ENCODE assay signal across 21 cellular contexts in the genomic region with DNA sequence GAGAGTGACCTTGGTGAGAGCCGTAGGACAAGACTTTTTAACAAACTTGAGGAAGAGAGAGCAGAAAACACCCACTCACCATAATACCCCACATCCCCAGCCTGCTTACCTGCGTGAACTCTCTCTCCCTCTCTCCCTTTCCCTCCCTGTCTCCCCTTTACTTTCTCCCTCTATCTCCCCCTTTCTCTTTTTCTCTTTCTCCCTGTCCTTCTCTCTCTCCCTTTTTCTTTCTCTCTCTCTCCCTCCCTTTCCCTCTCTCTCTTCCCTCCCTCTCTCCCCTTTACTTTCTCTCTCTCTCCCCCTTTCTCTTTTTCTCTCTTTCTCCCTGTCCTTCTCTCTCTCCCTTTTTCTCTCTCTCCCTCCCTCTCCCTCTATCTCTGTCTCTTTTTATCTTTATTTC.
DNase-seq lines count a peak whose midpoint lies in the region; ATAC-seq, FAIRE-seq and TF ChIP-seq lines count a peak whose summit lies in the region.
"Had no signal": no experiment of that assay in that cellular context is flagged by ENCODE, and none has a peak within 500 bp of the region (broad histone marks: within the 10 kb centered on the region; RNA-seq: fewer than 3 reads in every experiment).

No MANE protein-coding gene starts in this region.

- FAIRE-seq in A549 (lab: Jason Lieb, UNC) (no peak), H1 (lab: Jason Lieb, UNC) (no peak), HepG2 (lab: Jason Lieb, UNC) (no peak)
- FAIRE-seq: G401.6, GM12891 had no signal

- H4K91ac ChIP-seq in H1 (replicated peaks; ENCODE audit: insufficient read length, low read length) = no peak overlapping the region

- 4% methylated on average over 2 of the region's 2 CpGs for WGBS in A549 (ENCODE audit: missing lambda C conversion rate)
- 82% methylated on average over 2 of the region's 2 CpGs; no CpG with 5 or more reads in 1 of the 2 experiments for WGBS in H1 (ENCODE audit: extremely low coverage in 1 of 2, insufficient coverage in 1 of 2, insufficient read length in 1 of 2, insufficient replicate concordance in 2 of 2, low coverage in 1 of 2, low lambda C conversion rate in 2 of 2, missing lambda C conversion rate in 1 of 2), 2 experiments
- WGBS in HepG2 (ENCODE audit: low lambda C conversion rate) = 29% methylated on average over 2 of the region's 2 CpGs

- ATAC-seq in A549 = no peak
- ATAC-seq in HepG2 = no peak

- CTCF ChIA-PET in A549 (lab: Yijun Ruan, JAX) = no interaction called here
- CTCF ChIA-PET in HEK293 (lab: Yijun Ruan, JAX) = no interaction called here
- CTCF ChIA-PET in H1 (lab: Charles Lee; ENCODE audit: partially characterized antibody) = no interaction called here
- CTCF ChIA-PET in HepG2 (lab: Yijun Ruan, JAX; ENCODE audit: low intra/inter-chr PET ratio, low total read pairs) = no interaction called here

- H3K9me3 ChIP-seq in A549 (peaks cover 28% of the 10 kb centered on the region), HEK293 (ENCODE audit: control insufficient read depth, insufficient read depth, low read depth, low read length) (no peaks in the 10 kb centered on the region), H1 (ENCODE audit: insufficient read depth in 2 of 2, low read depth in 1 of 2, low read length in 1 of 2) (peaks cover 0 to 3% of the 10 kb centered on the region in 2 experiments; a peak in 1 of 4 replicates), HepG2 (ENCODE audit: low read length) (peaks cover 44% of the 10 kb centered on the region)
- H3K9me3 ChIP-seq: BE2C had no signal

- H4K5ac ChIP-seq in H1 (ENCODE audit: insufficient read length, low read depth, low read length) = no peak overlapping the region

- H2BK120ac ChIP-seq in H1 (replicated peaks; ENCODE audit: low read depth, low read length) = no peak overlapping the region

- H3K23me2 ChIP-seq in H1 (ENCODE audit: low read depth, low read length) = peaks cover 3% of the 10 kb centered on the region; the same call in 1 of the 2 replicates

- H3K18ac ChIP-seq in H1 (ENCODE audit: extremely low read depth, low read length) = no peak overlapping the region

- H2AFZ ChIP-seq in H1 (ENCODE audit: low read length) (peak overlapping the region; percentile 85; the same call in 1 of the 2 replicates), HepG2 (ENCODE audit: low read length) (no peak overlapping the region)

- H3K56ac ChIP-seq in H1 (replicated peaks; ENCODE audit: insufficient read length, low read depth, low read length) = no peak overlapping the region

- no peak overlapping the region for H3K23ac ChIP-seq in H1 (ENCODE audit: insufficient read length)

- H3K4me3 ChIP-seq in A549 (peak overlapping the region; percentile 35), HEK293 (ENCODE audit: low read depth, low read length) (no peak overlapping the region), H1 (ENCODE audit: extremely low read depth in 1 of 4, insufficient read depth in 2 of 4, low read depth in 3 of 4, low read length in 4 of 4) (no peak overlapping the region), HepG2 (replicated peaks in 1 of 3; ENCODE audit: insufficient read depth in 1 of 3, low read depth in 2 of 3, low read length in 3 of 3) (no peak overlapping the region)
- H3K4me3 ChIP-seq: BLaER1 had no signal

- H3K4me1 ChIP-seq in A549 (no peaks in the 10 kb centered on the region), HEK293 (ENCODE audit: control insufficient read depth, insufficient read depth, low read length) (no peaks in the 10 kb centered on the region), H1 (replicated peaks in 1 of 4; ENCODE audit: control insufficient read depth in 3 of 4, insufficient read depth in 4 of 4, low read length in 3 of 4) (no peaks in the 10 kb centered on the region), HepG2 (ENCODE audit: insufficient read depth, low read length) (no peaks in the 10 kb centered on the region)
- H3K4me1 ChIP-seq: BE2C had no signal

- TF ChIP-seq CTCF in A549 (IDR thresholded peaks at IDR 0.05) = no peak
- no peak for TF ChIP-seq CTCF in HEK293 (tag by site-specific recombination; IDR thresholded peaks at IDR 0.05)
- TF ChIP-seq CTCF in H1 (IDR thresholded peaks at IDR 0.05; ENCODE audit: control extremely low read depth in 1 of 3, insufficient read depth in 1 of 3, low read depth in 1 of 3, low read length in 3 of 3) = no peak
- no peak for TF ChIP-seq CTCF in HepG2 (CRISPR knock-in tag; IDR thresholded peaks at IDR 0.05)

- H3K9ac ChIP-seq in H1 (replicated peaks in 1 of 4; ENCODE audit: extremely low read depth in 1 of 4, low read depth in 3 of 4, low read length in 3 of 4) (no peak overlapping the region), HepG2 (ENCODE audit: insufficient read depth, low read depth, low read length) (no peak overlapping the region)
- H3K9ac ChIP-seq: BLaER1 had no signal

- H2BK20ac ChIP-seq in H1 (ENCODE audit: low read length) = no peak overlapping the region

- in situ Hi-C loops in HepG2 (cut with HindIII; ENCODE audit: extremely low pct_ligation_motif_present, low pct_unique_long_range_greater_than_20kb) = no loop called here

- H4K20me1 ChIP-seq in H1 (replicated peaks in 1 of 2; ENCODE audit: control insufficient read depth in 1 of 2, insufficient read depth in 2 of 2, low read length in 2 of 2) = no peaks in the 10 kb centered on the region
- no peaks in the 10 kb centered on the region for H4K20me1 ChIP-seq in HepG2 (ENCODE audit: insufficient read depth, low read length)
- H4K20me1 ChIP-seq: BLaER1 had no signal

- H3K27ac ChIP-seq in A549 = peak overlapping the region; percentile 9 to 42; a peak in 2 of 6 replicates
- H3K27ac ChIP-seq in HEK293 (ENCODE audit: extremely low read depth, low read depth, low read length) = no peak overlapping the region
- H3K27ac ChIP-seq in H1 (ENCODE audit: low read depth, low read length) = no peak overlapping the region
- H3K27ac ChIP-seq in HepG2 (ENCODE audit: extremely low read length, insufficient read depth, low read length) = no peak overlapping the region
- H3K27ac ChIP-seq: 22Rv1, BLaER1 had no signal

- H3K14ac ChIP-seq in H1 (ENCODE audit: insufficient read length) = no peak overlapping the region

- H3K79me1 ChIP-seq in H1 (ENCODE audit: low read depth, low read length) = no peaks in the 10 kb centered on the region

- H3K4ac ChIP-seq in H1 (replicated peaks; ENCODE audit: insufficient read length, low read depth, low read length) = no peak overlapping the region

- no peak for TF ChIP-seq RAD21 in A549 (conservative IDR thresholded peaks at IDR 0.05 in 1 of 2, IDR thresholded peaks at IDR 0.05 in 1 of 2)
- TF ChIP-seq RAD21 in H1 (IDR thresholded peaks at IDR 0.05 in 1 of 2, conservative IDR thresholded peaks at IDR 0.05 in 1 of 2; ENCODE audit: low read depth in 2 of 2, low read length in 2 of 2) = no peak
- TF ChIP-seq RAD21 in HepG2 (CRISPR knock-in tag; IDR thresholded peaks at IDR 0.05) = no peak

- no TSS peak for BruUV-seq in HepG2 (replicated peaks; lab: Mats Ljungman, UMichigan)

- peak overlapping the region; percentile 78 for H3K4me2 ChIP-seq in A549
- no peak overlapping the region; a peak in 1 of 4 replicates for H3K4me2 ChIP-seq in H1 (ENCODE audit: insufficient read depth in 1 of 2, low read depth in 2 of 2, low read length in 2 of 2)
- no peak overlapping the region for H3K4me2 ChIP-seq in HepG2 (ENCODE audit: low read depth, low read length)
- H3K4me2 ChIP-seq: BLaER1 had no signal

- no peak overlapping the region for H2BK15ac ChIP-seq in H1 (ENCODE audit: low read length)

- TF ChIP-seq POLR2A in A549 (IDR thresholded peaks at IDR 0.05; ENCODE audit: low read length) (no peak), H1 (IDR thresholded peaks at IDR 0.05; ENCODE audit: control extremely low read depth in 1 of 2, low read depth in 2 of 2, low read length in 2 of 2) (no peak), HepG2 (IDR thresholded peaks at IDR 0.05; ENCODE audit: insufficient read depth in 1 of 2, low read depth in 2 of 2, low read length in 2 of 2) (no peak)

- no peak for TF ChIP-seq EP300 in A549 (IDR thresholded peaks at IDR 0.05)
- TF ChIP-seq EP300 in H1 (IDR thresholded peaks at IDR 0.05; ENCODE audit: borderline replicate concordance in 1 of 2, low read depth in 2 of 2, low read length in 2 of 2) = no peak
- no peak for TF ChIP-seq EP300 in HepG2 (IDR thresholded peaks at IDR 0.05; ENCODE audit: low read depth in 2 of 2, low read length in 2 of 2)
- no peak for TF ChIP-seq EP300 in HepG2 (CRISPR knock-in tag; IDR thresholded peaks at IDR 0.05; ENCODE audit: borderline replicate concordance)

- H2AK5ac ChIP-seq in H1 (ENCODE audit: low read depth, low read length) = no peak overlapping the region

- H3K79me2 ChIP-seq in H1 (ENCODE audit: control insufficient read depth in 1 of 2, insufficient read depth in 2 of 2, low read length in 2 of 2) (no peaks in the 10 kb centered on the region), HepG2 (ENCODE audit: insufficient read depth, low read length) (no peaks in the 10 kb centered on the region)

- intact Hi-C loops in HepG2 (cut with micrococcal nuclease; ENCODE audit: unreplicated experiment) = no loop called here

- H3K27me3 ChIP-seq in H1 (replicated peaks in 1 of 4; ENCODE audit: control insufficient read depth in 3 of 4, extremely low read depth in 1 of 4, insufficient read depth in 3 of 4, low read length in 3 of 4) = no peaks in the 10 kb centered on the region
- H3K27me3 ChIP-seq in HepG2 (ENCODE audit: control insufficient read depth in 1 of 2, insufficient read depth in 2 of 2, low read length in 2 of 2) = no peaks in the 10 kb centered on the region
- H3K27me3 ChIP-seq: BE2C, BLaER1 had no signal

- DNase-seq in A549 (ENCODE audit: low read depth in 1 of 2, low spot score in 1 of 2) (no peak), H1 (ENCODE audit: low read depth in 1 of 2, low spot score in 2 of 2) (no peak), HepG2 (ENCODE audit: low spot score) (no peak)
- no peak for DNase-seq in stimulated activated CD4-positive, alpha-beta T cell treated with anti-CD3 and anti-CD28 coated beads, Interleukin-4, amount 100 ng/mL, for 24 hours
- DNase-seq: ACHN; BE2C; C1 segment of cervical spinal cord; CD4-positive, alpha-beta memory T cell; CD4-positive, CD25-positive, alpha-beta regulatory T cell; CD8-positive, alpha-beta memory T cell; COR-L47; DMS 273 treated with DMSO at 0.1 percent for 48 hours; DMS153; DMS53; DMS79 treated with DMSO at 0.1 percent for 48 hours; GF-D8 had no signal

- H2BK5ac ChIP-seq in H1 (ENCODE audit: low read depth, low read length) = no peak overlapping the region

- H4K8ac ChIP-seq in H1 (ENCODE audit: extremely low read depth, insufficient read depth, low read length) = no peak overlapping the region

- no peaks in the 10 kb centered on the region for H3K36me3 ChIP-seq in HEK293 (ENCODE audit: control insufficient read depth in 2 of 2, insufficient read depth in 1 of 2, low read length in 2 of 2)
- H3K36me3 ChIP-seq in H1 (ENCODE audit: control insufficient read depth in 2 of 4, insufficient read depth in 4 of 4, low read length in 3 of 4) = no peaks in the 10 kb centered on the region
- no peaks in the 10 kb centered on the region for H3K36me3 ChIP-seq in HepG2 (replicated peaks in 1 of 2; ENCODE audit: control insufficient read depth in 1 of 2, insufficient read depth in 2 of 2, low read length in 2 of 2)
- H3K36me3 ChIP-seq: BE2C, BLaER1 had no signal

- POLR2A ChIA-PET in A549 (lab: Yijun Ruan, JAX) (no interaction called here), HEK293 (lab: Yijun Ruan, JAX) (no interaction called here), H1 (lab: Charles Lee; ENCODE audit: partially characterized antibody) (no interaction called here), HepG2 (lab: Yijun Ruan, JAX) (no interaction called here)

- no peak overlapping the region for H2BK12ac ChIP-seq in H1 (ENCODE audit: low read depth, low read length)

Comparison
In these comparisons a context has a peak if more than half of its experiments do, and no peak if none do; other contexts are left out.
1. H3K27ac ChIP-seq: peak in A549 (2 of 2); none in HEK293 (single experiment), H1 (single experiment) and HepG2 (single experiment).